Comparison of ENCODE assay signal across 17 cellular contexts in genomic region chr9:98477884-98478283, GRCh38.
"Had no signal": no experiment of that assay in that cellular context is flagged by ENCODE, and none has a peak within 500 bp of the region (broad histone marks: within the 10 kb centered on the region; RNA-seq: fewer than 3 reads in every experiment).

No MANE protein-coding gene starts in this region.

- H3K9me3 ChIP-seq: ascending aorta, breast epithelium, colonic mucosa, esophagus squamous epithelium, lower lobe of right lung, pancreas, thyroid gland had no signal

- H3K27me3 ChIP-seq: ascending aorta, breast epithelium, colonic mucosa, neural progenitor cell, pancreas, thyroid gland had no signal

- H3K36me3 ChIP-seq: ascending aorta, breast epithelium, colonic mucosa, esophagus squamous epithelium, lower lobe of right lung, neural progenitor cell, pancreas, thyroid gland had no signal

- H3K4me1 ChIP-seq: ascending aorta, breast epithelium, colonic mucosa, esophagus squamous epithelium, lower lobe of right lung, pancreas, thyroid gland had no signal

- H3K9ac ChIP-seq: neural progenitor cell had no signal

- H2AFZ ChIP-seq: neural progenitor cell had no signal

- H3K4me2 ChIP-seq: neural progenitor cell had no signal

- H3K27ac ChIP-seq: ascending aorta, breast epithelium, colonic mucosa, esophagus squamous epithelium, lower lobe of right lung, neural progenitor cell, pancreas, thyroid gland, VCaP had no signal

- FAIRE-seq: pancreas, urothelium cell line had no signal

- H3K4me3 ChIP-seq: ascending aorta, breast epithelium, colonic mucosa, esophagus squamous epithelium, lower lobe of right lung, neural progenitor cell, pancreas, thyroid gland had no signal

- DNase-seq: activated CD4-positive, alpha-beta T cell treated with anti-CD3 and anti-CD28 coated beads, Interleukin-2, amount 50 U/mL, for 48 hours; activated naive CD4-positive, alpha-beta T cell treated with Interleukin-2 at 50 U/mL for 16 hours; colonic mucosa; effector CD4-positive, alpha-beta T cell; esophagus squamous epithelium; lower lobe of right lung; naive B cell; pancreas; stimulated activated CD4-positive, alpha-beta T cell treated with anti-CD3 and anti-CD28 coated beads, Interleukin-12 subunit alpha, Interleukin-12 subunit beta, amount 100 ng/mL, for 4 hours; thyroid gland had no signal

- ATAC-seq: activated T-helper 17 cell treated with anti-CD3 and anti-CD28 coated beads, Interleukin-2, amount 50 U/mL, for 72 hours; lower lobe of right lung; pancreas; stimulated activated effector memory CD8-positive, alpha-beta T cell treated with anti-CD3 and anti-CD28 coated beads, Interleukin-12 subunit alpha, Interleukin-12 subunit beta, amount 100 ng/mL, for 72 hours had no signal
